Comparison of ENCODE assay signal across 30 cellular contexts in genomic region chr1:184027751-184028682, GRCh38. TPM values are rescaled to one million over a fixed set of nuclear protein-coding genes. Genes with fewer than 3 reads are reported as not detected.
DNase-seq lines count a peak whose midpoint lies in the region; ATAC-seq, FAIRE-seq and TF ChIP-seq lines count a peak whose summit lies in the region.
"Had no signal": no experiment of that assay in that cellular context is flagged by ENCODE, and none has a peak within 500 bp of the region (broad histone marks: within the 10 kb centered on the region; RNA-seq: fewer than 3 reads in every experiment).

No MANE protein-coding gene starts in this region.

- no peaks in the 10 kb centered on the region for H3K36me3 ChIP-seq in tibial artery
- H3K36me3 ChIP-seq: BLaER1, gastrocnemius medialis, lower lobe of right lung, neutrophil, thyroid gland had no signal

- no peak overlapping the region for H3K4me3 ChIP-seq in tibial artery
- H3K4me3 ChIP-seq: BLaER1, gastrocnemius medialis, GM23248, lower lobe of right lung, psoas muscle, thyroid gland had no signal

- peak; percentile 23 to 55 for ATAC-seq in left cardiac atrium
- ATAC-seq in GM21515 (IDR thresholded peaks at IDR 0.05; ENCODE audit: unreplicated experiment), result no peak
- ATAC-seq: gastrocnemius medialis; lower lobe of right lung; psoas muscle; stimulated activated memory B cell treated with anti-CD40 and anti-IgM and Interleukin-4, amounts not matched to agents 10 μg/mL and 1 μg/mL and 100 μg/mL, for 72 hours had no signal

- TF ChIP-seq CTCF in tibial artery (IDR thresholded peaks at IDR 0.05), result no peak

- no peaks in the 10 kb centered on the region for H3K27me3 ChIP-seq in tibial artery
- H3K27me3 ChIP-seq: BLaER1, gastrocnemius medialis, neutrophil, thyroid gland had no signal

- DNase-seq in left cardiac atrium, result no peak
- DNase-seq in cardiac septum (ENCODE audit: low spot score), result no peak
- peak; percentile 59 for DNase-seq in fibroblast of peridontal ligament (ENCODE audit: extremely low read depth)
- no peak for DNase-seq in RCC 7860 (ENCODE audit: low spot score)
- no peak for DNase-seq in tibial artery
- DNase-seq: activated B cell treated with CpG ODN at 0.5 μM for 24 hours; activated CD4-positive, alpha-beta T cell treated with anti-CD3 and anti-CD28 coated beads, Interleukin-2, amount 50 U/mL, for 48 hours; activated gamma-delta T cell; Caco-2; central memory CD4-positive, alpha-beta T cell; effector CD4-positive, alpha-beta T cell; EL; gastrocnemius medialis; GM23248; lower lobe of right lung; NCI-H1105 treated with DMSO at 0.1 percent for 48 hours; NCI-H2081; NCI-H524 treated with DMSO at 0.1 percent for 48 hours; psoas muscle; small intestine; T1000; thyroid gland had no signal

- H3K27ac ChIP-seq in temporal lobe (ENCODE audit: low read depth, low read length) (peak overlapping the region; percentile 75), tibial artery (no peak overlapping the region)
- H3K27ac ChIP-seq: BLaER1, gastrocnemius medialis, GM23248, lower lobe of right lung, neutrophil, psoas muscle, thyroid gland had no signal

- intact Hi-C loops in left cardiac atrium (cut with DNase I) (no loop called here), cardiac septum (cut with DNase I) (no loop called here), tibial artery (cut with DNase I; ENCODE audit: low total_unique reads) (no loop called here)

- H3K9me3 ChIP-seq in tibial artery, result no peaks in the 10 kb centered on the region
- H3K9me3 ChIP-seq: BLaER1, Caco-2, gastrocnemius medialis, lower lobe of right lung, neutrophil, psoas muscle, thyroid gland had no signal

- H3K4me1 ChIP-seq in tibial artery, result no peaks in the 10 kb centered on the region
- H3K4me1 ChIP-seq: BLaER1, lower lobe of right lung, thyroid gland had no signal

- peak; percentile 22 for FAIRE-seq in TTC549 (lab: Jason Lieb, UNC)
- FAIRE-seq in RCC 7860 (lab: Jason Lieb, UNC), result no peak
- FAIRE-seq: A204.1, islet of Langerhans, small intestine had no signal

RNA-seq across cellular contexts. Expression of gene COLGALT2, which starts 9.5 kb away (rescaled TPM):
- 1 to 10 TPM; 3.8 to 4.9 TPM for total RNA-seq in left cardiac atrium
- 7.5 TPM for total RNA-seq in cardiac septum
- 16.7 TPM for total RNA-seq in temporal lobe

RNA-seq across cellular contexts. Expression of gene TSEN15, which starts 23.5 kb away (rescaled TPM):
- total RNA-seq in left cardiac atrium (10 to 100 TPM; 20.2 to 23.6 TPM), cardiac septum (25.6 TPM), temporal lobe (21.1 TPM)
